ENCODE assay signal across 30 cellular contexts in genomic region chr11:64933213-64933934, GRCh38. TPM values are rescaled to one million over a fixed set of nuclear protein-coding genes. Genes with fewer than 3 reads are reported as not detected.
DNase-seq lines count a peak whose midpoint lies in the region; ATAC-seq, FAIRE-seq and TF ChIP-seq lines count a peak whose summit lies in the region.
"Had no signal": no experiment of that assay in that cellular context is flagged by ENCODE, and none has a peak within 500 bp of the region (broad histone marks: within the 10 kb centered on the region; RNA-seq: fewer than 3 reads in every experiment).

No MANE protein-coding gene starts in this region.

- intact Hi-C loops in body of pancreas (cut with DNase I), result no loop called here
- intact Hi-C loops in transverse colon (cut with DNase I; ENCODE audit: low total_unique reads), result no loop called here

- TF ChIP-seq EP300 in transverse colon (IDR thresholded peaks at IDR 0.05; ENCODE audit: low read depth), result no peak

- H3K27ac ChIP-seq in body of pancreas (peak overlapping the region in 3 of 4 donors; percentile 44 to 54 (median 53)), transverse colon (no peak overlapping the region)
- H3K27ac ChIP-seq: C4-2B, HL-60, SJSA1 had no signal

- H3K27ac Mint-ChIP-seq in glutamatergic neuron (ENCODE audit: unreplicated experiment), result peak overlapping the region; percentile 64
- peak overlapping the region; percentile 21 for H3K27ac Mint-ChIP-seq in stimulated activated effector memory CD8-positive, alpha-beta T cell treated with anti-CD3 and anti-CD28 coated beads, Interleukin-12 subunit alpha, Interleukin-12 subunit beta, amount 100 ng/mL, for 72 hours
- H3K27ac Mint-ChIP-seq: GM23338 had no signal

- H3K36me3 ChIP-seq in body of pancreas (replicated peaks in 1 of 2; ENCODE audit: insufficient read depth in 1 of 2, low read depth in 2 of 2) (peaks cover 0 to 9% of the 10 kb centered on the region in 2 donors), transverse colon (peaks cover 0 to 24% (median 12%) of the 10 kb centered on the region in 4 donors)

- H3K36me3 Mint-ChIP-seq in glutamatergic neuron (ENCODE audit: unreplicated experiment), result peaks cover 15% of the 10 kb centered on the region
- H3K36me3 Mint-ChIP-seq in stimulated activated effector memory CD8-positive, alpha-beta T cell treated with anti-CD3 and anti-CD28 coated beads, Interleukin-12 subunit alpha, Interleukin-12 subunit beta, amount 100 ng/mL, for 72 hours, result peaks cover 58% of the 10 kb centered on the region

- peaks cover 12% of the 10 kb centered on the region for H3K27me3 Mint-ChIP-seq in glutamatergic neuron (ENCODE audit: unreplicated experiment)

- no peak for TF ChIP-seq CTCF in NB4 (IDR thresholded peaks at IDR 0.05; ENCODE audit: low read depth, low read length)
- no peak for TF ChIP-seq CTCF in body of pancreas (IDR thresholded peaks at IDR 0.05)
- no peak for TF ChIP-seq CTCF in glutamatergic neuron (IDR thresholded peaks at IDR 0.05; ENCODE audit: partially characterized antibody, unreplicated experiment)
- TF ChIP-seq CTCF in transverse colon (IDR thresholded peaks at IDR 0.05), result no peak

- H3K9me3 ChIP-seq in body of pancreas (no peaks in the 10 kb centered on the region), transverse colon (no peaks in the 10 kb centered on the region)
- H3K9me3 ChIP-seq: SJSA1 had no signal

- peaks cover 43% of the 10 kb centered on the region for H3K4me1 Mint-ChIP-seq in glutamatergic neuron (ENCODE audit: low read depth, unreplicated experiment)
- H3K4me1 Mint-ChIP-seq in stimulated activated effector memory CD8-positive, alpha-beta T cell treated with anti-CD3 and anti-CD28 coated beads, Interleukin-12 subunit alpha, Interleukin-12 subunit beta, amount 100 ng/mL, for 72 hours, result no peaks in the 10 kb centered on the region
- H3K4me1 Mint-ChIP-seq: CD8-positive, alpha-beta memory T cell had no signal

- H3K27me3 ChIP-seq in body of pancreas (no peaks in the 10 kb centered on the region), transverse colon (no peaks in the 10 kb centered on the region)

- WGBS in body of pancreas, 2 donors, result 92 to 94% methylated on average over 6 to 12 of the region's 12 CpGs
- 83 to 86% methylated on average over 4 to 10 of the region's 12 CpGs for WGBS in transverse colon (ENCODE audit: low coverage in 1 of 2), 2 donors

- peaks cover 15% of the 10 kb centered on the region for H3K9me3 Mint-ChIP-seq in glutamatergic neuron (ENCODE audit: unreplicated experiment)
- H3K9me3 Mint-ChIP-seq in stimulated activated effector memory CD8-positive, alpha-beta T cell treated with anti-CD3 and anti-CD28 coated beads, Interleukin-12 subunit alpha, Interleukin-12 subunit beta, amount 100 ng/mL, for 72 hours, result no peaks in the 10 kb centered on the region
- H3K9me3 Mint-ChIP-seq: CD8-positive, alpha-beta memory T cell; GM23338 had no signal

- FAIRE-seq in urothelium cell line (lab: Jason Lieb, UNC), result no peak
- FAIRE-seq: A204.1, GM12892, HepG2, RCC 7860 had no signal

- H3K4me1 ChIP-seq in body of pancreas, result peaks cover 26% of the 10 kb centered on the region
- H3K4me1 ChIP-seq in transverse colon, result no peaks in the 10 kb centered on the region
- H3K4me1 ChIP-seq: SJSA1 had no signal

- no peak overlapping the region for H3K4me3 ChIP-seq in NB4 (ENCODE audit: low read depth, low read length)
- no peak overlapping the region for H3K4me3 ChIP-seq in body of pancreas
- no peak overlapping the region for H3K4me3 ChIP-seq in transverse colon
- H3K4me3 ChIP-seq: GM23338, SJSA1 had no signal

- peak overlapping the region; percentile 38 for H3K4me3 Mint-ChIP-seq in glutamatergic neuron (ENCODE audit: unreplicated experiment)
- no peak overlapping the region for H3K4me3 Mint-ChIP-seq in stimulated activated effector memory CD8-positive, alpha-beta T cell treated with anti-CD3 and anti-CD28 coated beads, Interleukin-12 subunit alpha, Interleukin-12 subunit beta, amount 100 ng/mL, for 72 hours
- H3K4me3 Mint-ChIP-seq: CD8-positive, alpha-beta memory T cell; GM23338 had no signal

- ATAC-seq in body of pancreas (no peak), GM21367 (IDR thresholded peaks at IDR 0.05; ENCODE audit: unreplicated experiment) (no peak)
- ATAC-seq in stimulated activated effector memory CD8-positive, alpha-beta T cell treated with anti-CD3 and anti-CD28 coated beads, Interleukin-12 subunit alpha, Interleukin-12 subunit beta, amount 100 ng/mL, for 72 hours, result no peak
- ATAC-seq: GM23338, HepG2, Right ventricle myocardium inferior had no signal

- in situ Hi-C loops in transverse colon (cut with MboI; ENCODE audit: low pct_ligation_motif_present in 1 of 4, low pct_unique_long_range_greater_than_20kb in 1 of 4, low sequenced_read_pairs in 3 of 4), result no loop called here

- DNase-seq in NB4 (ENCODE audit: low read depth), result peak; percentile 34
- DNase-seq in body of pancreas, result no peak
- no peak for DNase-seq in glutamatergic neuron
- DNase-seq in stimulated activated effector memory CD8-positive, alpha-beta T cell treated with anti-CD3 and anti-CD28 coated beads, Interleukin-12 subunit alpha, Interleukin-12 subunit beta, amount 100 ng/mL, for 72 hours (ENCODE audit: low spot score in 2 of 2), result no peak
- DNase-seq in transverse colon, result no peak
- DNase-seq in urothelium cell line (ENCODE audit: low spot score), result no peak
- DNase-seq: Calu3; CD8-positive, alpha-beta memory T cell; DMS153; HCEC 1CT; KG1; NCI-H1105; NCI-H2029 treated with DMSO at 0.1 percent for 48 hours; NCI-H2171; NCI-H345; NCI-H524; NCI-H82; OCI-M1 had no signal

- TF ChIP-seq POLR2A in NB4 (IDR thresholded peaks at IDR 0.05; ENCODE audit: extremely low read depth, insufficient read length) (no peak), body of pancreas (IDR thresholded peaks at IDR 0.05) (no peak), transverse colon (IDR thresholded peaks at IDR 0.05) (no peak)

RNA-seq across cellular contexts. Expression of gene GPHA2, which starts 2.3 kb away (rescaled TPM):
- 10 to 100 TPM in 1 of 2 donors, 1 to 10 TPM in 1; 7.3 to 18.5 TPM for total RNA-seq in body of pancreas
- not detected for total RNA-seq in glutamatergic neuron (ENCODE audit: unreplicated experiment)
- total RNA-seq in transverse colon, result 1 to 10 TPM in 1 of 4 donors, not detected in 3; 6.0 TPM
- total RNA-seq: Calu3; CD8-positive, alpha-beta memory T cell; HT-29; Right ventricle myocardium inferior; SJSA1 had no signal

RNA-seq across cellular contexts. Expression of gene PPP2R5B, which starts 8.9 kb away (rescaled TPM):
- total RNA-seq in body of pancreas (10 to 100 TPM; 12.7 to 35.6 TPM), glutamatergic neuron (ENCODE audit: unreplicated experiment) (148 TPM), transverse colon (10 to 100 TPM; 16.7 to 38.1 (median 26.8) TPM)

RNA-seq across cellular contexts. Expression of gene ATG2A, which starts 16.4 kb away (rescaled TPM):
- 10 to 100 TPM; 16.3 to 34.3 TPM for total RNA-seq in body of pancreas
- 25.9 TPM for total RNA-seq in glutamatergic neuron (ENCODE audit: unreplicated experiment)
- total RNA-seq in transverse colon, result 10 to 100 TPM; 30.1 to 82.3 (median 46.4) TPM

RNA-seq across cellular contexts. Expression of gene MAJIN, which starts 38.5 kb away (rescaled TPM):
- under 1 TPM in 1 of 2 donors, not detected in 1; 0.78 TPM for total RNA-seq in body of pancreas
- not detected for total RNA-seq in glutamatergic neuron (ENCODE audit: unreplicated experiment)
- not detected for total RNA-seq in transverse colon
- total RNA-seq: Calu3; CD8-positive, alpha-beta memory T cell; G401; GM23338; HepG2; HT-29; Right ventricle myocardium inferior; SJSA1 had no signal

RNA-seq across cellular contexts. Expression of gene EHD1, which starts 55.0 kb away (rescaled TPM):
- total RNA-seq in body of pancreas (10 to 100 TPM; 18.7 to 45.2 TPM), glutamatergic neuron (ENCODE audit: unreplicated experiment) (114 TPM), transverse colon (100 to 1,000 TPM in 2 of 4 donors, 10 to 100 TPM in 2; 67.9 to 202 (median 116) TPM)

Comparison
In these comparisons a context has a peak if more than half of its experiments do, and no peak if none do; other contexts are left out.
1. H3K27ac ChIP-seq: peak in body of pancreas (3 of 4); none in transverse colon (0 of 4).